In the genomic region with DNA sequence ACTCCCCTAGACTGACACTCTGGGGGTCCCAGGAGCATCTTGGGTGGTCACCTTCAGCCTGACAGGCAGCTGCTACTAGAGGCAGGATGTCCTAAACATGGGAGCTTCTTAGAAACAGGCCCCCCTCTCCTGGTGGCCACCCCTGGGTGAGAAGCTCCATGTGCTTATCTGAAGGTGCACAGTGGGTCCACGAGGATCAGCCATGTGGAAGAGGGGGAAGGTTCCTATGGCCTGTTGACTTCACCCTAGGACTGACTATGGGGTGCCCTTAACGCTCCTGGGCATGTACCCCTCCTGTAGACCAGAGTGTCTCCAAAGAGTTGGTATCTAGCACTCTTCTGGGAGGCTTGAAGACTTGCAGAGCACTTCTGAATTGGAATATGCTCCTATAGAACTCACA, we compare ENCODE assay signal across 2 cellular contexts.
A peak's percentile ranks its signal among the peaks of the same experiment; 100 is the strongest.
TF ChIP-seq lines count a peak whose summit lies in the region.

No MANE protein-coding gene starts in this region.

TF ChIP-seq in HepG2, 621 proteins besides CTCF, POLR2A, EP300 and RAD21:
- TF ChIP-seq RFX3 (CRISPR knock-in tag; IDR thresholded peaks at IDR 0.05) (no peak), DR1 (CRISPR knock-in tag; IDR thresholded peaks at IDR 0.05) (no peak), ZSCAN30 (CRISPR knock-in tag; IDR thresholded peaks at IDR 0.05) (no peak), NBN (conservative IDR thresholded peaks at IDR 0.05) (no peak)
- TF ChIP-seq, protein P1, sequence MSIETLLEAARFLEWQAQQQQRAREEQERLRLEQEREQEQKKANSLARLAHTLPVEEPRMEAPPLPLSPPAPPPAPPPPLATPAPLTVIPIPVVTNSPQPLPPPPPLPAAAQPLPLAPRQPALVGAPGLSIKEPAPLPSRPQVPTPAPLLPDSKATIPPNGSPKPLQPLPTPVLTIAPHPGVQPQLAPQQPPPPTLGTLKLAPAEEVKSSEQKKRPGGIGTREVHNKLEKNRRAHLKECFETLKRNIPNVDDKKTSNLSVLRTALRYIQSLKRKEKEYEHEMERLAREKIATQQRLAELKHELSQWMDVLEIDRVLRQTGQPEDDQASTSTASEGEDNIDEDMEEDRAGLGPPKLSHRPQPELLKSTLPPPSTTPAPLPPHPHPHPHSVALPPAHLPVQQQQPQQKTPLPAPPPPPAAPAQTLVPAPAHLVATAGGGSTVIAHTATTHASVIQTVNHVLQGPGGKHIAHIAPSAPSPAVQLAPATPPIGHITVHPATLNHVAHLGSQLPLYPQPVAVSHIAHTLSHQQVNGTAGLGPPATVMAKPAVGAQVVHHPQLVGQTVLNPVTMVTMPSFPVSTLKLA (IDR thresholded peaks at IDR 0.05), result peak; percentile 93
- TF ChIP-seq, protein P2, sequence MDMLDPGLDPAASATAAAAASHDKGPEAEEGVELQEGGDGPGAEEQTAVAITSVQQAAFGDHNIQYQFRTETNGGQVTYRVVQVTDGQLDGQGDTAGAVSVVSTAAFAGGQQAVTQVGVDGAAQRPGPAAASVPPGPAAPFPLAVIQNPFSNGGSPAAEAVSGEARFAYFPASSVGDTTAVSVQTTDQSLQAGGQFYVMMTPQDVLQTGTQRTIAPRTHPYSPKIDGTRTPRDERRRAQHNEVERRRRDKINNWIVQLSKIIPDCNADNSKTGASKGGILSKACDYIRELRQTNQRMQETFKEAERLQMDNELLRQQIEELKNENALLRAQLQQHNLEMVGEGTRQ (IDR thresholded peaks at IDR 0.05; ENCODE audit: low read depth, low read length), result no peak
- TF ChIP-seq, protein P2 (CRISPR knock-in tag; IDR thresholded peaks at IDR 0.05; ENCODE audit: borderline replicate concordance), result no peak
TF ChIP-seq in HepG2: peak in this region for 1.

TF ChIP-seq in K562, 482 proteins besides CTCF, POLR2A, EP300 and RAD21:
- peak; percentile 56; the same call in 1 of the 2 replicates for TF ChIP-seq ZKSCAN1 (IDR thresholded peaks at IDR 0.05; ENCODE audit: low read depth, low read length)
- TF ChIP-seq TBP (optimal IDR thresholded peaks at IDR 0.05; ENCODE audit: low read depth, low read length), result no peak
- no peak for TF ChIP-seq ETV1 (tag; conservative IDR thresholded peaks at IDR 0.05; ENCODE audit: low read depth)
- TF ChIP-seq KDM4B (IDR thresholded peaks at IDR 0.05; ENCODE audit: borderline replicate concordance in 2 of 2, low read depth in 1 of 2), result no peak
TF ChIP-seq in K562: peak in this region for 1.
